In genomic region chr2:209476367-209477191, GRCh38 we compare ENCODE assay signal across 14 cellular contexts. TPM values are rescaled to one million over a fixed set of nuclear protein-coding genes. Genes with fewer than 3 reads are reported as not detected.
DNase-seq lines count a peak whose midpoint lies in the region; ATAC-seq, FAIRE-seq and TF ChIP-seq lines count a peak whose summit lies in the region.
"Had no signal": no experiment of that assay in that cellular context is flagged by ENCODE, and none has a peak within 500 bp of the region (broad histone marks: within the 10 kb centered on the region; RNA-seq: fewer than 3 reads in every experiment).

No MANE protein-coding gene starts in this region.

- H3K4me3 Mint-ChIP-seq in naive thymus-derived CD8-positive, alpha-beta T cell, result no peak overlapping the region
- H3K4me3 Mint-ChIP-seq: memory B cell had no signal

- FAIRE-seq in RCC 7860 (lab: Jason Lieb, UNC), result peak; percentile 75
- no peak for FAIRE-seq in kidney (lab: Jason Lieb, UNC)
- FAIRE-seq: A549, GM12878, K562 had no signal

- no peak overlapping the region for H3K4me3 ChIP-seq in cardiac muscle cell
- no peak overlapping the region for H3K4me3 ChIP-seq in fibroblast of villous mesenchyme (ENCODE audit: low read depth, low read length)
- H3K4me3 ChIP-seq in thyroid gland (replicated peaks in 1 of 3), result no peak overlapping the region
- no peak overlapping the region for H3K4me3 ChIP-seq in kidney (ENCODE audit: low read length in 2 of 2)
- H3K4me3 ChIP-seq: A549, GM12878, K562, tibial artery had no signal

- H3K4me1 ChIP-seq in cardiac muscle cell (ENCODE audit: low read depth) (no peaks in the 10 kb centered on the region), thyroid gland (peaks cover 22 to 28% of the 10 kb centered on the region in 2 donors), kidney (ENCODE audit: control insufficient read depth in 1 of 2, insufficient read depth in 1 of 2, low read depth in 1 of 2, low read length in 2 of 2) (no peaks in the 10 kb centered on the region)

- POLR2A ChIA-PET in naive thymus-derived CD8-positive, alpha-beta T cell (lab: Charles Lee), result no interaction called here

- peak; percentile 4 to 96 for DNase-seq in cardiac muscle cell (ENCODE audit: low read depth in 1 of 2, low spot score in 1 of 2)
- DNase-seq in left cardiac atrium, result no peak
- DNase-seq in RCC 7860 (ENCODE audit: low spot score), result no peak
- peak; percentile 76 for DNase-seq in fibroblast of villous mesenchyme (ENCODE audit: low read depth)
- peak; percentile 45 to 48 for DNase-seq in thyroid gland
- DNase-seq in naive thymus-derived CD8-positive, alpha-beta T cell, result no peak
- no peak for DNase-seq in kidney
- DNase-seq: activated T-cell treated with anti-CD3 and anti-CD28 coated beads, Interleukin-2, amount 50 U/mL, for 1 hour; tibial artery had no signal

- no peak overlapping the region for H3K9ac ChIP-seq in kidney (ENCODE audit: low read length in 2 of 2)

- H3K27ac Mint-ChIP-seq in naive thymus-derived CD8-positive, alpha-beta T cell, result no peak overlapping the region
- H3K27ac Mint-ChIP-seq: memory B cell had no signal

- TF ChIP-seq POLR2A in thyroid gland (IDR thresholded peaks at IDR 0.05), result no peak

- ATAC-seq in left cardiac atrium (no peak), GM21381 (IDR thresholded peaks at IDR 0.05; ENCODE audit: unreplicated experiment) (no peak)
- ATAC-seq in naive thymus-derived CD8-positive, alpha-beta T cell, result no peak
- ATAC-seq: A549, GM12878, K562 had no signal

- no peak for TF ChIP-seq CTCF in cardiac muscle cell (IDR thresholded peaks at IDR 0.05; ENCODE audit: low read depth, low read length)
- no peak for TF ChIP-seq CTCF in fibroblast of villous mesenchyme (IDR thresholded peaks at IDR 0.05; ENCODE audit: insufficient read depth, low read depth, low read length)
- TF ChIP-seq CTCF in thyroid gland (IDR thresholded peaks at IDR 0.05), result no peak
- TF ChIP-seq CTCF in kidney (IDR thresholded peaks at IDR 0.05; ENCODE audit: borderline replicate concordance, extremely low read depth, insufficient read depth), result no peak

- intact Hi-C loops in left cardiac atrium (cut with DNase I) (no loop called here), thyroid gland (cut with DNase I) (no loop called here), kidney (cut with DNase I) (no loop called here)

- peaks cover 0 to 2% (median 0%) of the 10 kb centered on the region in 3 donors for H3K36me3 Mint-ChIP-seq in naive thymus-derived CD8-positive, alpha-beta T cell
- H3K36me3 Mint-ChIP-seq: memory B cell had no signal

- H3K27me3 Mint-ChIP-seq in naive thymus-derived CD8-positive, alpha-beta T cell, result no peaks in the 10 kb centered on the region
- H3K27me3 Mint-ChIP-seq: memory B cell had no signal

- H3K27ac ChIP-seq in cardiac muscle cell (no peak overlapping the region), thyroid gland (no peak overlapping the region), kidney (ENCODE audit: low read depth in 2 of 2, low read length in 2 of 2) (no peak overlapping the region)
- H3K27ac ChIP-seq: A549, tibial artery had no signal

- H3K9me3 Mint-ChIP-seq in naive thymus-derived CD8-positive, alpha-beta T cell, result peaks cover 0 to 2% (median 0%) of the 10 kb centered on the region in 9 donors
- H3K9me3 Mint-ChIP-seq: memory B cell had no signal

- H3K36me3 ChIP-seq in cardiac muscle cell (no peaks in the 10 kb centered on the region), thyroid gland (no peaks in the 10 kb centered on the region), kidney (ENCODE audit: control insufficient read depth in 1 of 2, insufficient read depth in 2 of 2, low read length in 2 of 2) (no peaks in the 10 kb centered on the region)
- H3K36me3 ChIP-seq: tibial artery had no signal

- H3K27me3 ChIP-seq in cardiac muscle cell (no peaks in the 10 kb centered on the region), thyroid gland (no peaks in the 10 kb centered on the region)
- H3K27me3 ChIP-seq: tibial artery had no signal

- no peaks in the 10 kb centered on the region for H3K9me3 ChIP-seq in cardiac muscle cell (ENCODE audit: low read depth)
- H3K9me3 ChIP-seq in thyroid gland, result no peaks in the 10 kb centered on the region
- H3K9me3 ChIP-seq in kidney (ENCODE audit: control insufficient read depth in 1 of 2, low read length in 2 of 2), result no peaks in the 10 kb centered on the region
- H3K9me3 ChIP-seq: A549, tibial artery had no signal

- no peaks in the 10 kb centered on the region for H3K4me1 Mint-ChIP-seq in naive thymus-derived CD8-positive, alpha-beta T cell

- 50 to 56% methylated on average over 8 of the region's 8 CpGs for WGBS in thyroid gland, 2 donors

RNA-seq across cellular contexts. Expression of gene MAP2, which starts 52.7 kb away (rescaled TPM):
- total RNA-seq in cardiac muscle cell, result 0.24 and 1.2 TPM in 2 replicates
- 0.27 and 0.68 TPM in 2 replicates for polyA plus RNA-seq in cardiac muscle cell
- total RNA-seq in left cardiac atrium, result 1 to 10 TPM; 4.7 to 6.6 TPM
- 2.3 and 37.1 TPM in 2 replicates for total RNA-seq in fibroblast of villous mesenchyme
- total RNA-seq in thyroid gland, result 100 to 1,000 TPM in 2 of 4 donors, 10 to 100 TPM in 2; 73.8 to 211 (median 122) TPM
- total RNA-seq in naive thymus-derived CD8-positive, alpha-beta T cell, result under 1 TPM; 0.26 to 0.47 TPM
- not detected for polyA plus RNA-seq in naive thymus-derived CD8-positive, alpha-beta T cell
- 11.4 TPM for total RNA-seq in kidney
- polyA plus RNA-seq in kidney (ENCODE audit: insufficient read depth, low read depth, low replicate concordance), result 3.6 TPM
- total RNA-seq: GM12878 had no signal
- polyA plus RNA-seq: K562 had no signal

Comparison
In these comparisons a context has a peak if more than half of its experiments do, and no peak if none do; other contexts are left out.
1. DNase-seq: peak in cardiac muscle cell (2 of 2), fibroblast of villous mesenchyme (single experiment) and thyroid gland (2 of 2); none in left cardiac atrium (single experiment), RCC 7860 (single experiment), naive thymus-derived CD8-positive, alpha-beta T cell (0 of 10) and kidney (single experiment).